1 cellular context compared by ENCODE assay signal in the genomic region with DNA sequence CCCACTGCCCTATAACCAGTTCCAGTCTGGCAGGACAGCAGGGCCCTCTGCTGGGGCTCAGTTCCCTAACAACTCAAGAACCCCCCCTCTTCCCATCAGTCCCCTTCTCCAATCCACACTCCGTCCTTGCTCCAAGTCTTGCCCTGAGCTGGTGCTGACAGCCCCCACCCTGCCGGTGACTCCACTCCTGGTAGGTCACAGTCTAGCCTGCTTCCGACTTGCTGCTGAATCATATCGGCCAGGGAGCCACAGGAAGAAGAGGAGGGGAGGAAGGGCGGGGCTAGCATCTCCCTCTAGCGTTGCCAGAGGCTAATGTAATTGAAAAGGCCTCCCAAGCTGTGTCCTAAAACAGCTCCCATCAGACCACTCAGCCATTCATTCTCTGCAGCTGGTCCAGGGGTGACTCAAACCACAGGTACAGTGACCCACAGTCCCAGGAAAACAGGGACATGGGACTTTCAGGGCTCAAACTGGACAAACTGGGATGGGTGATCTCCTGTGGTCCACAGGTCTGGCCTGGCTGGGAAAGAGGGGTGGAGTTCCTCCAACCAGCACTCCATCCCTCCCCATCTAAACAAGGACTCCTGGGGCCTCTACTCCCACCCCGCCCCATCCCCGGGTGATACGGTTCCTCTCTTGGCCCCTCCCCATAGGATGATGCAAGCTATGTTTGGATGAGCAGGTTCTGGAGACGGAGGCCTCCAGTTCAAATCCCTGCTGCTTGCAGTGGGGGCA.
A peak's percentile ranks its signal among the peaks of the same experiment; 100 is the strongest.
TF ChIP-seq lines count a peak whose summit lies in the region.

No MANE protein-coding gene starts in this region.

TF ChIP-seq in GM12878, 131 proteins besides CTCF, POLR2A, EP300 and RAD21 (continued from another document):
- TF ChIP-seq, protein P1, sequence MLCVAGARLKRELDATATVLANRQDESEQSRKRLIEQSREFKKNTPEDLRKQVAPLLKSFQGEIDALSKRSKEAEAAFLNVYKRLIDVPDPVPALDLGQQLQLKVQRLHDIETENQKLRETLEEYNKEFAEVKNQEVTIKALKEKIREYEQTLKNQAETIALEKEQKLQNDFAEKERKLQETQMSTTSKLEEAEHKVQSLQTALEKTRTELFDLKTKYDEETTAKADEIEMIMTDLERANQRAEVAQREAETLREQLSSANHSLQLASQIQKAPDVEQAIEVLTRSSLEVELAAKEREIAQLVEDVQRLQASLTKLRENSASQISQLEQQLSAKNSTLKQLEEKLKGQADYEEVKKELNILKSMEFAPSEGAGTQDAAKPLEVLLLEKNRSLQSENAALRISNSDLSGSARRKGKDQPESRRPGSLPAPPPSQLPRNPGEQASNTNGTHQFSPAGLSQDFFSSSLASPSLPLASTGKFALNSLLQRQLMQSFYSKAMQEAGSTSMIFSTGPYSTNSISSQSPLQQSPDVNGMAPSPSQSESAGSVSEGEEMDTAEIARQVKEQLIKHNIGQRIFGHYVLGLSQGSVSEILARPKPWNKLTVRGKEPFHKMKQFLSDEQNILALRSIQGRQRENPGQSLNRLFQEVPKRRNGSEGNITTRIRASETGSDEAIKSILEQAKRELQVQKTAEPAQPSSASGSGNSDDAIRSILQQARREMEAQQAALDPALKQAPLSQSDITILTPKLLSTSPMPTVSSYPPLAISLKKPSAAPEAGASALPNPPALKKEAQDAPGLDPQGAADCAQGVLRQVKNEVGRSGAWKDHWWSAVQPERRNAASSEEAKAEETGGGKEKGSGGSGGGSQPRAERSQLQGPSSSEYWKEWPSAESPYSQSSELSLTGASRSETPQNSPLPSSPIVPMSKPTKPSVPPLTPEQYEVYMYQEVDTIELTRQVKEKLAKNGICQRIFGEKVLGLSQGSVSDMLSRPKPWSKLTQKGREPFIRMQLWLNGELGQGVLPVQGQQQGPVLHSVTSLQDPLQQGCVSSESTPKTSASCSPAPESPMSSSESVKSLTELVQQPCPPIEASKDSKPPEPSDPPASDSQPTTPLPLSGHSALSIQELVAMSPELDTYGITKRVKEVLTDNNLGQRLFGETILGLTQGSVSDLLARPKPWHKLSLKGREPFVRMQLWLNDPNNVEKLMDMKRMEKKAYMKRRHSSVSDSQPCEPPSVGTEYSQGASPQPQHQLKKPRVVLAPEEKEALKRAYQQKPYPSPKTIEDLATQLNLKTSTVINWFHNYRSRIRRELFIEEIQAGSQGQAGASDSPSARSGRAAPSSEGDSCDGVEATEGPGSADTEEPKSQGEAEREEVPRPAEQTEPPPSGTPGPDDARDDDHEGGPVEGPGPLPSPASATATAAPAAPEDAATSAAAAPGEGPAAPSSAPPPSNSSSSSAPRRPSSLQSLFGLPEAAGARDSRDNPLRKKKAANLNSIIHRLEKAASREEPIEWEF (IDR thresholded peaks at IDR 0.05; ENCODE audit: insufficient replicate concordance, low read depth, low read length): no peak
- peak; percentile 79; the same call in 1 of the 2 replicates for TF ChIP-seq ZNF217 (IDR thresholded peaks at IDR 0.05)
- TF ChIP-seq, protein P2, sequence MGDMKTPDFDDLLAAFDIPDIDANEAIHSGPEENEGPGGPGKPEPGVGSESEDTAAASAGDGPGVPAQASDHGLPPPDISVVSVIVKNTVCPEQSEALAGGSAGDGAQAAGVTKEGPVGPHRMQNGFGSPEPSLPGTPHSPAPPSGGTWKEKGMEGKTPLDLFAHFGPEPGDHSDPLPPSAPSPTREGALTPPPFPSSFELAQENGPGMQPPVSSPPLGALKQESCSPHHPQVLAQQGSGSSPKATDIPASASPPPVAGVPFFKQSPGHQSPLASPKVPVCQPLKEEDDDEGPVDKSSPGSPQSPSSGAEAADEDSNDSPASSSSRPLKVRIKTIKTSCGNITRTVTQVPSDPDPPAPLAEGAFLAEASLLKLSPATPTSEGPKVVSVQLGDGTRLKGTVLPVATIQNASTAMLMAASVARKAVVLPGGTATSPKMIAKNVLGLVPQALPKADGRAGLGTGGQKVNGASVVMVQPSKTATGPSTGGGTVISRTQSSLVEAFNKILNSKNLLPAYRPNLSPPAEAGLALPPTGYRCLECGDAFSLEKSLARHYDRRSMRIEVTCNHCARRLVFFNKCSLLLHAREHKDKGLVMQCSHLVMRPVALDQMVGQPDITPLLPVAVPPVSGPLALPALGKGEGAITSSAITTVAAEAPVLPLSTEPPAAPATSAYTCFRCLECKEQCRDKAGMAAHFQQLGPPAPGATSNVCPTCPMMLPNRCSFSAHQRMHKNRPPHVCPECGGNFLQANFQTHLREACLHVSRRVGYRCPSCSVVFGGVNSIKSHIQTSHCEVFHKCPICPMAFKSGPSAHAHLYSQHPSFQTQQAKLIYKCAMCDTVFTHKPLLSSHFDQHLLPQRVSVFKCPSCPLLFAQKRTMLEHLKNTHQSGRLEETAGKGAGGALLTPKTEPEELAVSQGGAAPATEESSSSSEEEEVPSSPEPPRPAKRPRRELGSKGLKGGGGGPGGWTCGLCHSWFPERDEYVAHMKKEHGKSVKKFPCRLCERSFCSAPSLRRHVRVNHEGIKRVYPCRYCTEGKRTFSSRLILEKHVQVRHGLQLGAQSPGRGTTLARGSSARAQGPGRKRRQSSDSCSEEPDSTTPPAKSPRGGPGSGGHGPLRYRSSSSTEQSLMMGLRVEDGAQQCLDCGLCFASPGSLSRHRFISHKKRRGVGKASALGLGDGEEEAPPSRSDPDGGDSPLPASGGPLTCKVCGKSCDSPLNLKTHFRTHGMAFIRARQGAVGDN (IDR thresholded peaks at IDR 0.05): 0 out of 2 replicates have a peak, but pooled peaks have one; percentile 19
- TF ChIP-seq JUNB (IDR thresholded peaks at IDR 0.05): peak; percentile 40
- TF ChIP-seq MEF2B (IDR thresholded peaks at IDR 0.05; ENCODE audit: partially characterized antibody, poor library complexity, severe bottlenecking): no peak
- TF ChIP-seq PML (IDR thresholded peaks at IDR 0.05; ENCODE audit: low read length): no peak
- no peak for TF ChIP-seq WRNIP1 (IDR thresholded peaks at IDR 0.05; ENCODE audit: borderline replicate concordance, low read depth, low read length)
- no peak for TF ChIP-seq SIN3A (IDR thresholded peaks at IDR 0.05; ENCODE audit: low read depth, low read length)
- 0 out of 2 replicates have a peak, but pooled peaks have one; percentile 17 for TF ChIP-seq RCOR1 (conservative IDR thresholded peaks at IDR 0.05; ENCODE audit: low read depth, low read length)
- TF ChIP-seq TCF12 (IDR thresholded peaks at IDR 0.05; ENCODE audit: low read depth, low read length): no peak
- peak; percentile 76 for TF ChIP-seq IKZF2 (IDR thresholded peaks at IDR 0.05)
